28 cellular contexts compared by ENCODE assay signal in the genomic region with DNA sequence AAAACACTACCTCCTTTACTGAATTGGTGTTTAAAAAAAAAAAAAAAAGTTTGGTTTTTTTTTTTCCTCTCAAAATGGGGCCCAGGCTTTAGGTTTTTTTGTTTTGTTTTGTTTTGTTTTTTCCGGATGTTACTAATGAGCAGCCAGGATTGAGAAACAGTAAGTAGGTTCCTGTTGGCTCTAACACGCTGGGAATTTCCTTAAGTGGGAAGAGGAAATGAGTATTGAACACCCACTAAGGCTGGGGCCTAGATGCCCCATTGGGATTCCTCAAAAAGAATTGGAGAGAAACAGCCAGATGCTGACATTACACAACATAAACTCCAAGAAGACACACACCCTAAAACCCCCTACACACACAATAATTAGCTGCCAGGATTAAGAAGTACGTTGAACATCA.
"Had no signal": no experiment of that assay in that cellular context is flagged by ENCODE, and none has a peak within 500 bp of the region (broad histone marks: within the 10 kb centered on the region; RNA-seq: fewer than 3 reads in every experiment).

No MANE protein-coding gene starts in this region.

- H3K27me3 ChIP-seq: cardiac muscle cell, suprapubic skin, transverse colon, uterus had no signal

- H3K27ac ChIP-seq: cardiac muscle cell, coronary artery, suprapubic skin, transverse colon, uterus, WERI-Rb-1 had no signal

- ATAC-seq: activated CD4-positive, CD25-positive, alpha-beta regulatory T cell treated with anti-CD3 and anti-CD28 coated beads, Interleukin-2, amount 50 U/mL, for 24 hours; effector memory CD8-positive, alpha-beta T cell; esophagus mucosa; left colon; naive thymus-derived CD8-positive, alpha-beta T cell; right cardiac atrium; stimulated activated naive B cell treated with anti-CD40 and anti-IgM and Interleukin-4, amounts not matched to agents 10 μg/mL and 1 μg/mL and 100 μg/mL, for 72 hours had no signal

- H3K36me3 ChIP-seq: cardiac muscle cell, suprapubic skin, transverse colon, uterus, WERI-Rb-1 had no signal

- H3K27ac Mint-ChIP-seq: activated naive CD8-positive, alpha-beta T cell; effector memory CD8-positive, alpha-beta T cell; immature natural killer cell; memory B cell; naive thymus-derived CD8-positive, alpha-beta T cell; stimulated activated naive B cell treated with anti-CD40 and anti-IgM and Interleukin-4, amounts not matched to agents 10 μg/mL and 1 μg/mL and 100 μg/mL, for 72 hours had no signal

- H3K4me1 ChIP-seq: suprapubic skin, uterus had no signal

- H3K4me3 Mint-ChIP-seq: activated naive CD8-positive, alpha-beta T cell; effector memory CD8-positive, alpha-beta T cell; immature natural killer cell; memory B cell; naive thymus-derived CD8-positive, alpha-beta T cell; stimulated activated naive B cell treated with anti-CD40 and anti-IgM and Interleukin-4, amounts not matched to agents 10 μg/mL and 1 μg/mL and 100 μg/mL, for 72 hours had no signal

- H3K9me3 ChIP-seq: suprapubic skin had no signal

- DNase-seq: activated CD4-positive, alpha-beta T cell treated with anti-CD3 and anti-CD28 coated beads for 48 hours; activated CD4-positive, alpha-beta T cell treated with anti-CD3 and anti-CD28 coated beads, Interleukin-2, amount 50 U/mL, for 48 hours; activated CD8-positive, alpha-beta memory T cell treated with anti-CD3 and anti-CD28 coated beads for 24 hours; activated effector memory CD4-positive, alpha-beta T cell treated with Interleukin-2 at 50 U/mL for 16 hours; activated naive CD4-positive, alpha-beta T cell treated with Interleukin-2 at 50 U/mL for 16 hours; anterior cingulate cortex; cerebellar nuclear complex; effector memory CD8-positive, alpha-beta T cell; foreskin fibroblast; hippocampal formation; immature natural killer cell; kidney; left colon; naive thymus-derived CD8-positive, alpha-beta T cell; right cardiac atrium; stimulated activated CD4-positive, alpha-beta T cell treated with anti-CD3 and anti-CD28 coated beads, Interleukin-15, amount 100 ng/mL, for 24 hours; stimulated activated CD4-positive, alpha-beta T cell treated with anti-CD3 and anti-CD28 coated beads, Interleukin-2, amount 100 ng/mL, for 24 hours; stimulated activated naive B cell treated with anti-CD40 and anti-IgM and Interleukin-4, amounts not matched to agents 10 μg/mL and 1 μg/mL and 100 μg/mL, for 72 hours; transverse colon; uterus; WERI-Rb-1 had no signal

- H3K4me1 Mint-ChIP-seq: memory B cell; naive thymus-derived CD8-positive, alpha-beta T cell; stimulated activated naive B cell treated with anti-CD40 and anti-IgM and Interleukin-4, amounts not matched to agents 10 μg/mL and 1 μg/mL and 100 μg/mL, for 72 hours had no signal

- H3K4me3 ChIP-seq: cardiac muscle cell, coronary artery, suprapubic skin, transverse colon, uterus had no signal

- H3K36me3 Mint-ChIP-seq: activated naive CD8-positive, alpha-beta T cell; memory B cell had no signal
